ENCODE assay signal across 19 cellular contexts in genomic region chr12:132352896-132353800, GRCh38. TPM values are rescaled to one million over a fixed set of nuclear protein-coding genes. Genes with fewer than 3 reads are reported as not detected.
DNase-seq lines count a peak whose midpoint lies in the region; ATAC-seq and TF ChIP-seq lines count a peak whose summit lies in the region.
"Had no signal": no experiment of that assay in that cellular context is flagged by ENCODE, and none has a peak within 500 bp of the region (broad histone marks: within the 10 kb centered on the region; RNA-seq: fewer than 3 reads in every experiment).

No MANE protein-coding gene starts in this region.

- H3K4me1 ChIP-seq in right atrium auricular region: no peaks in the 10 kb centered on the region

- intact Hi-C loops in left cardiac atrium (cut with DNase I) (no loop called here), natural killer cell (cut with micrococcal nuclease) (no loop called here), Calu3 (cut with micrococcal nuclease; ENCODE audit: unreplicated experiment) (no loop called here)

- H3K27me3 ChIP-seq in right atrium auricular region: no peaks in the 10 kb centered on the region

- H3K4me3 Mint-ChIP-seq in brain (no peak overlapping the region), natural killer cell (no peak overlapping the region), Calu3 (ENCODE audit: low read depth, unreplicated experiment) (no peak overlapping the region)
- H3K4me3 Mint-ChIP-seq: CD4-positive, CD25-positive, alpha-beta regulatory T cell; HFFc6 had no signal

- peaks cover 34% of the 10 kb centered on the region for H3K4me1 Mint-ChIP-seq in brain
- H3K4me1 Mint-ChIP-seq in natural killer cell: no peaks in the 10 kb centered on the region
- peaks cover 8% of the 10 kb centered on the region for H3K4me1 Mint-ChIP-seq in Calu3 (ENCODE audit: low read depth, unreplicated experiment)
- H3K4me1 Mint-ChIP-seq: CD4-positive, CD25-positive, alpha-beta regulatory T cell had no signal

- no peaks in the 10 kb centered on the region for H3K9me3 ChIP-seq in right atrium auricular region
- H3K9me3 ChIP-seq: A549 had no signal

- ATAC-seq in left cardiac atrium (no peak), natural killer cell (no peak), GM21825 (IDR thresholded peaks at IDR 0.05; ENCODE audit: unreplicated experiment) (no peak)
- ATAC-seq: A549, PC-3 had no signal

- H3K27ac Mint-ChIP-seq in brain (peak overlapping the region in 3 of 5 experiments; percentile 47 to 61 (median 60)), natural killer cell (no peak overlapping the region), Calu3 (ENCODE audit: unreplicated experiment) (no peak overlapping the region)
- H3K27ac Mint-ChIP-seq: CD4-positive, CD25-positive, alpha-beta regulatory T cell; HFFc6 had no signal

- no peaks in the 10 kb centered on the region for H3K36me3 ChIP-seq in right atrium auricular region

- TF ChIP-seq CTCF in right atrium auricular region (IDR thresholded peaks at IDR 0.05) (no peak), brain (conservative IDR thresholded peaks at IDR 0.05) (no peak), natural killer cell (IDR thresholded peaks at IDR 0.05) (no peak), Calu3 (IDR thresholded peaks at IDR 0.05; ENCODE audit: unreplicated experiment) (no peak)

- H3K36me3 Mint-ChIP-seq in brain (no peaks in the 10 kb centered on the region), natural killer cell (no peaks in the 10 kb centered on the region), Calu3 (ENCODE audit: insufficient read depth, unreplicated experiment) (no peaks in the 10 kb centered on the region)
- H3K36me3 Mint-ChIP-seq: CD4-positive, CD25-positive, alpha-beta regulatory T cell had no signal

- H3K27me3 Mint-ChIP-seq in brain: peaks cover 5% of the 10 kb centered on the region
- H3K27me3 Mint-ChIP-seq in natural killer cell (ENCODE audit: low read depth in 2 of 2): peaks cover 0 to 2% of the 10 kb centered on the region in 2 donors
- no peaks in the 10 kb centered on the region for H3K27me3 Mint-ChIP-seq in Calu3 (ENCODE audit: unreplicated experiment)

- H3K9me3 Mint-ChIP-seq in brain (peaks cover 0 to 6% (median 0%) of the 10 kb centered on the region in 5 experiments), natural killer cell (no peaks in the 10 kb centered on the region), Calu3 (ENCODE audit: low read depth, unreplicated experiment) (no peaks in the 10 kb centered on the region)

- H3K27ac ChIP-seq in right atrium auricular region: no peak overlapping the region
- H3K27ac ChIP-seq: A549, GM23248, HL-60 had no signal

- BruUV-seq in Calu3 (replicated peaks; lab: Mats Ljungman, UMichigan): no TSS peak

- no peak overlapping the region for H3K4me3 ChIP-seq in right atrium auricular region
- H3K4me3 ChIP-seq: A549, GM23248 had no signal

- DNase-seq in left cardiac atrium (peak; percentile 14), right atrium auricular region (ENCODE audit: low spot score) (no peak), left kidney (ENCODE audit: low read depth, low spot score) (peak; percentile 50), natural killer cell (no peak), Calu3 (no peak)
- DNase-seq: CD4-positive, CD25-positive, alpha-beta regulatory T cell; DMS79; GM23248; HFFc6; KBM-7; NCI-H1048; NCI-H146; NCI-H2227 treated with DMSO at 0.1 percent for 48 hours; NCI-H524 treated with DMSO at 0.1 percent for 48 hours; PC-3 had no signal

- CTCF ChIA-PET in Calu3 (lab: Charles Lee): no interaction called here

RNA-seq across cellular contexts. Expression of gene GALNT9, which starts 23.8 kb away (rescaled TPM):
- total RNA-seq in left cardiac atrium (1 to 10 TPM; 2.6 to 2.7 TPM), right atrium auricular region (10 to 100 TPM in 1 of 2 donors, 1 to 10 TPM in 1; 4.0 to 10.8 TPM), natural killer cell (not detected), Calu3 (2022) (0.54 and 1.5 TPM in 2 replicates)
- 17.7 TPM for polyA plus RNA-seq in brain (ENCODE audit: insufficient read depth, low read depth, low replicate concordance)
- total RNA-seq: HFFc6 had no signal

Comparison
In these comparisons a context has a peak if more than half of its experiments do, and no peak if none do; other contexts are left out.
1. DNase-seq: peak in left cardiac atrium (single experiment) and left kidney (single experiment); none in right atrium auricular region (single experiment), natural killer cell (single experiment) and Calu3 (single experiment).
2. H3K27ac Mint-ChIP-seq: peak in brain (3 of 5); none in natural killer cell (0 of 2) and Calu3 (single experiment).